16 cellular contexts compared by ENCODE assay signal in the genomic region with DNA sequence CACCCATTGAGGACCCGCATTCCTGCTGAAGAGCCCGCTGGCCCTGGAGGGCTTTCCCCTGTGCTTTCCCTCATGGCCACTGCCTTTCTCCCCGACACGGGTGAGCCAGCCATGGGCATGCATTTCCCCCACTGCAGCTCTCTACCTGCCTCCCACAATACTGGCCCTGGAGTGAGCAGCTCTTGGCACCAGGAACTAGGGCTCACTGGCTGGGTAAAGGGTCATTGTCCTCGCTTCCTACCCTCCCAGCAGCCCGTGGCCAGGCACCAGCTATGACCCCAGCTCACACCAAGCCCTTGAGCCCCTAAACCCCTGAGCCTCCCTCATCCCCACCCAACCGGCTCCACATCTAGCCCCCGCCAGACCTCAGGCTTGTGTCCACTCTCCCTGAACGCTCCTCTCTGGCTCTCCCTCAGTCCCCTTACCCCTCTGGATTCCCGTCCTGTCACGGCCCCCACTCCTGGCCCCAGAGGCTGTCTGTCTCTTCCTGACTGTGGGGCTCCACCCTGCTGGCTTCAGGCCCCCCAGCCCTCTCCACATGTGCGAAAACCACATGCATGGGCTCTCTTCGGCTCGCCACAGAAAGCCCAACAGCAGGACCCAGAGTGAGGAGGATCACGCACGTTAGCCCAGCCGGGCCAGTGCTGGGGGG.
DNase-seq lines count a peak whose midpoint lies in the region; ATAC-seq and TF ChIP-seq lines count a peak whose summit lies in the region.
"Had no signal": no experiment of that assay in that cellular context is flagged by ENCODE, and none has a peak within 500 bp of the region (broad histone marks: within the 10 kb centered on the region; RNA-seq: fewer than 3 reads in every experiment).

No MANE protein-coding gene starts in this region.

- peaks cover 61% of the 10 kb centered on the region for H3K4me1 Mint-ChIP-seq in nephron
- H3K4me1 Mint-ChIP-seq in endothelial cell (ENCODE audit: unreplicated experiment) = peaks cover 16% of the 10 kb centered on the region

- ATAC-seq in heart right ventricle = peak; percentile 6 to 48 (median 31)

- H3K4me1 ChIP-seq in heart right ventricle = peaks cover 6 to 39% (median 22%) of the 10 kb centered on the region in 9 donors
- H3K4me1 ChIP-seq in thymus (ENCODE audit: control insufficient read depth, insufficient read depth, low read length) = peaks cover 38% of the 10 kb centered on the region
- H3K4me1 ChIP-seq in adrenal gland (replicated peaks in 1 of 2) = peaks cover 0 to under 1% of the 10 kb centered on the region in 2 donors

- H3K9me3 ChIP-seq in KOPT-K1 (ENCODE audit: insufficient read depth, low read length, poor library complexity, severe bottlenecking) (peaks cover 8% of the 10 kb centered on the region), heart right ventricle (peaks cover 0 to 7% (median 0%) of the 10 kb centered on the region in 11 donors), thymus (ENCODE audit: control insufficient read depth) (no peaks in the 10 kb centered on the region), adrenal gland (replicated peaks in 1 of 3) (no peaks in the 10 kb centered on the region)

- peaks cover 6% of the 10 kb centered on the region for H3K9me3 Mint-ChIP-seq in nephron
- no peaks in the 10 kb centered on the region for H3K9me3 Mint-ChIP-seq in endothelial cell (ENCODE audit: unreplicated experiment)

- H3K27ac ChIP-seq in KOPT-K1 (ENCODE audit: low read depth, low read length, poor library complexity, severe bottlenecking) = peak overlapping the region; percentile 44
- H3K27ac ChIP-seq in heart right ventricle = peak overlapping the region in 8 of 10 donors; percentile 10 to 74 (median 52)
- peak overlapping the region; percentile 25 for H3K27ac ChIP-seq in thymus (ENCODE audit: low read depth)
- H3K27ac ChIP-seq in adrenal gland = no peak overlapping the region
- H3K27ac ChIP-seq: PC-9, VCaP had no signal

- H3K4me3 Mint-ChIP-seq in nephron = no peak overlapping the region
- no peak overlapping the region for H3K4me3 Mint-ChIP-seq in endothelial cell (ENCODE audit: unreplicated experiment)
- H3K4me3 Mint-ChIP-seq: B cell had no signal

- H3K36me3 Mint-ChIP-seq in nephron (ENCODE audit: low read depth) (peaks cover 10% of the 10 kb centered on the region), endothelial cell (ENCODE audit: low read depth, unreplicated experiment) (peaks cover 20% of the 10 kb centered on the region)

- peaks cover 12% of the 10 kb centered on the region for H3K27me3 Mint-ChIP-seq in nephron (ENCODE audit: low read depth)
- peaks cover 12% of the 10 kb centered on the region for H3K27me3 Mint-ChIP-seq in endothelial cell (ENCODE audit: unreplicated experiment)
- H3K27me3 Mint-ChIP-seq: B cell had no signal

- TF ChIP-seq POLR2A in adrenal gland (IDR thresholded peaks at IDR 0.05) = no peak

- no peaks in the 10 kb centered on the region for H3K36me3 ChIP-seq in KOPT-K1 (ENCODE audit: insufficient read depth, low read length)
- H3K36me3 ChIP-seq in heart right ventricle = no peaks in the 10 kb centered on the region
- no peaks in the 10 kb centered on the region for H3K36me3 ChIP-seq in thymus (ENCODE audit: control insufficient read depth, insufficient read depth)
- H3K36me3 ChIP-seq in adrenal gland (replicated peaks in 1 of 2) = no peaks in the 10 kb centered on the region
- H3K36me3 ChIP-seq: upper lobe of left lung had no signal

- H3K27me3 ChIP-seq in heart right ventricle (no peaks in the 10 kb centered on the region), thymus (ENCODE audit: control insufficient read depth, insufficient read depth) (no peaks in the 10 kb centered on the region), adrenal gland (no peaks in the 10 kb centered on the region)
- H3K27me3 ChIP-seq: upper lobe of left lung had no signal

- no peak overlapping the region for H3K4me3 ChIP-seq in heart right ventricle
- no peak overlapping the region for H3K4me3 ChIP-seq in thymus (ENCODE audit: low read length)
- H3K4me3 ChIP-seq in adrenal gland = no peak overlapping the region
- H3K4me3 ChIP-seq: PC-9, upper lobe of left lung had no signal

- TF ChIP-seq CTCF in heart right ventricle (IDR thresholded peaks at IDR 0.05) = no peak
- TF ChIP-seq CTCF in nephron (IDR thresholded peaks at IDR 0.05; ENCODE audit: unreplicated experiment in 3 of 3) = no peak
- no peak for TF ChIP-seq CTCF in adrenal gland (IDR thresholded peaks at IDR 0.05)
- no peak for TF ChIP-seq CTCF in endothelial cell (IDR thresholded peaks at IDR 0.05; ENCODE audit: unreplicated experiment)

- 68 to 84% methylated on average over 17 of the region's 17 CpGs for WGBS in heart right ventricle, 2 donors
- 59% methylated on average over 17 of the region's 17 CpGs for WGBS in thymus
- WGBS in adrenal gland, 4 donors = 75 to 92% (median 83%) methylated on average over 15 to 17 of the region's 17 CpGs

- DNase-seq in heart right ventricle (no peak), adrenal gland (no peak), endothelial cell (ENCODE audit: low spot score) (no peak), foreskin melanocyte (no peak)
- DNase-seq: DMS79 treated with DMSO at 0.1 percent for 48 hours; effector memory CD4-positive, alpha-beta T cell; NCI-H2081; NCI-H526 treated with DMSO at 0.1 percent for 48 hours; PC-9; stimulated activated CD4-positive, alpha-beta T cell treated with anti-CD3 and anti-CD28 coated beads, Interleukin-15, amount 100 ng/mL, for 24 hours had no signal

- H3K27ac Mint-ChIP-seq in nephron (peak overlapping the region; percentile 51 to 77 (median 52)), endothelial cell (ENCODE audit: unreplicated experiment) (no peak overlapping the region)

- intact Hi-C loops in heart right ventricle (cut with DNase I) (loop anchor here in 7 of 10 donors (5.0 to 10.0 kb wide), 7 partner anchors 52 to 108 kb away; no protein-coding TSS in a partner anchor), adrenal gland (cut with DNase I) (loop anchor here (5.0 to 10.0 kb wide), 3 partner anchors 52 to 206 kb away; no protein-coding TSS in a partner anchor)

Comparison
In these comparisons a context has a peak if more than half of its experiments do, and no peak if none do; other contexts are left out.
1. H3K27ac ChIP-seq: peak in KOPT-K1 (single experiment), heart right ventricle (8 of 10) and thymus (single experiment); none in adrenal gland (0 of 5).